ENCODE assay signal across 9 cellular contexts in the genomic region with DNA sequence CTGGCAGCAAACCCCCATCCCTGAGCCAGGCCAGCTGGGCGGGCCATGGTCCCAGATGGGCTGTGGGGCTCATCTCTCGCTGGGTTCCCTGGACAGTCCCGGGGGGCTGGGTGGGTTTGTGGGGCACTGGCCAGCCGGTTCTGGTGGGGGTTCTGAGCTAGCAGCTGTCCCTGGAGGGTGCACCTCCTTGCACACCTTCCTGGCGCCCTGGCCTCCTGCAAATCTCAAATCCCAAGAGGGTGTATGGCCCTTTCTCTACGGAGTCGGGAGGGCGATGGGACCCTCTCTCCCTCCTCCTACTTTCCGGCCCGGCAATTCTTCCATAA. TPM values are rescaled to one million over a fixed set of nuclear protein-coding genes. Genes with fewer than 3 reads are reported as not detected.
DNase-seq lines count a peak whose midpoint lies in the region; ATAC-seq and TF ChIP-seq lines count a peak whose summit lies in the region.
"Had no signal": no experiment of that assay in that cellular context is flagged by ENCODE, and none has a peak within 500 bp of the region (broad histone marks: within the 10 kb centered on the region; RNA-seq: fewer than 3 reads in every experiment).

No MANE protein-coding gene starts in this region.

- CTCF ChIA-PET in Caco-2 (lab: Charles Lee) = interaction anchor here (0.6 to 10.9 kb wide), 10 partner anchors 8 to 256 kb away, joined by 3 to 188 read pairs (median 5); a partner anchor contains a TSS
- CTCF ChIA-PET in activated naive CD4-positive, alpha-beta T cell treated with anti-CD3 and anti-CD28 coated beads for 36 hours (lab: Charles Lee) = interaction anchor here (1.4 to 1.9 kb wide), 2 partner anchors 15 to 67 kb away, joined by 4 to 8 read pairs; no protein-coding TSS in a partner anchor

- H3K9me3 Mint-ChIP-seq in Caco-2 (ENCODE audit: unreplicated experiment) (no peaks in the 10 kb centered on the region), progenitor cell of endocrine pancreas (ENCODE audit: low read depth) (no peaks in the 10 kb centered on the region)
- H3K9me3 Mint-ChIP-seq in activated naive CD4-positive, alpha-beta T cell treated with anti-CD3 and anti-CD28 coated beads for 36 hours = no peaks in the 10 kb centered on the region

- H3K36me3 ChIP-seq in Caco-2 (ENCODE audit: control insufficient read depth, insufficient read depth, low read length) = peaks cover 9% of the 10 kb centered on the region
- no peaks in the 10 kb centered on the region for H3K36me3 ChIP-seq in SJCRH30

- peak; percentile 0 for ATAC-seq in left ventricle myocardium superior

- H3K36me3 Mint-ChIP-seq in Caco-2 (ENCODE audit: insufficient read depth, unreplicated experiment) (peaks cover 51% of the 10 kb centered on the region), progenitor cell of endocrine pancreas (ENCODE audit: insufficient read depth) (no peaks in the 10 kb centered on the region)
- H3K36me3 Mint-ChIP-seq in activated naive CD4-positive, alpha-beta T cell treated with anti-CD3 and anti-CD28 coated beads for 36 hours (ENCODE audit: low read depth) = no peaks in the 10 kb centered on the region

- H3K27me3 Mint-ChIP-seq in Caco-2 (ENCODE audit: insufficient read depth, unreplicated experiment) (no peaks in the 10 kb centered on the region), progenitor cell of endocrine pancreas (no peaks in the 10 kb centered on the region)
- peaks cover 22% of the 10 kb centered on the region for H3K27me3 Mint-ChIP-seq in activated naive CD4-positive, alpha-beta T cell treated with anti-CD3 and anti-CD28 coated beads for 36 hours (ENCODE audit: low read depth)

- H3K27ac ChIP-seq in SJCRH30 = peak overlapping the region; percentile 6; the same call in 1 of the 2 replicates

- POLR2A ChIA-PET in Caco-2 (lab: Charles Lee) = interaction anchor here (0.6 to 4.7 kb wide), 7 partner anchors 14 to 585 kb away, joined by 3 to 43 read pairs (median 3); a partner anchor contains a TSS

- no peaks in the 10 kb centered on the region for H3K9me3 ChIP-seq in Caco-2
- H3K9me3 ChIP-seq in SJCRH30 (replicated peaks) = no peaks in the 10 kb centered on the region

- DNase-seq in Caco-2 (no peak), SJCRH30 (no peak), left ventricle myocardium superior (no peak), progenitor cell of endocrine pancreas (ENCODE audit: low spot score, unreplicated experiment) (no peak), HCEC 1CT (no peak), KG1 (lab: John Stamatoyannopoulos, UW) (no peak), SKM-1 (lab: John Stamatoyannopoulos, UW; ENCODE audit: unreplicated experiment) (no peak)
- no peak for DNase-seq in activated naive CD4-positive, alpha-beta T cell treated with anti-CD3 and anti-CD28 coated beads for 36 hours
- DNase-seq: activated CD4-positive, alpha-beta T cell treated with anti-CD3 and anti-CD28 coated beads, Interleukin-2, amount 50 U/mL, for 1 hour had no signal

- H3K27me3 ChIP-seq in Caco-2 (replicated peaks; ENCODE audit: control insufficient read depth, insufficient read depth, low read length) (no peaks in the 10 kb centered on the region), SJCRH30 (no peaks in the 10 kb centered on the region)

- H3K4me3 ChIP-seq in Caco-2 (ENCODE audit: low read depth, low read length) (peak overlapping the region; percentile 94), SJCRH30 (peak overlapping the region; percentile 72)

- TF ChIP-seq CTCF in Caco-2 (IDR thresholded peaks at IDR 0.05; ENCODE audit: insufficient read depth in 1 of 2, low read depth in 1 of 2, low read length in 1 of 2, severe bottlenecking in 1 of 2, unreplicated experiment in 1 of 2) (no peak), progenitor cell of endocrine pancreas (IDR thresholded peaks at IDR 0.05; ENCODE audit: unreplicated experiment) (no peak)

- intact Hi-C loops in Caco-2 (cut with micrococcal nuclease; ENCODE audit: unreplicated experiment) (loop anchor here (1.0 to 5.0 kb wide), 3 partner anchors 8 to 131 kb away; a partner anchor contains a TSS), left ventricle myocardium superior (cut with micrococcal nuclease) (no loop called here)
- intact Hi-C loops in activated naive CD4-positive, alpha-beta T cell treated with anti-CD3 and anti-CD28 coated beads for 36 hours (cut with micrococcal nuclease) = loop anchor here (5.0 kb wide), 1 partner anchor 66 kb away; a partner anchor contains a TSS

- H3K27ac Mint-ChIP-seq in Caco-2 (ENCODE audit: unreplicated experiment) = peak overlapping the region; percentile 90
- H3K27ac Mint-ChIP-seq in progenitor cell of endocrine pancreas = peak overlapping the region; percentile 76
- H3K27ac Mint-ChIP-seq in activated naive CD4-positive, alpha-beta T cell treated with anti-CD3 and anti-CD28 coated beads for 36 hours = no peak overlapping the region

- H3K4me1 Mint-ChIP-seq in Caco-2 (ENCODE audit: low read depth, unreplicated experiment) (peaks cover 43% of the 10 kb centered on the region), progenitor cell of endocrine pancreas (ENCODE audit: low read depth) (peaks cover 25% of the 10 kb centered on the region)
- H3K4me1 Mint-ChIP-seq in activated naive CD4-positive, alpha-beta T cell treated with anti-CD3 and anti-CD28 coated beads for 36 hours (ENCODE audit: low read depth) = peaks cover 6% of the 10 kb centered on the region

- BruUV-seq in Caco-2 (replicated peaks; lab: Mats Ljungman, UMichigan) = no TSS peak

- H3K4me1 ChIP-seq in Caco-2 = peaks cover 64% of the 10 kb centered on the region
- H3K4me1 ChIP-seq in SJCRH30 = peaks cover 64% of the 10 kb centered on the region

- peak overlapping the region; percentile 70 for H3K4me3 Mint-ChIP-seq in Caco-2 (ENCODE audit: unreplicated experiment)
- peak overlapping the region; percentile 59 for H3K4me3 Mint-ChIP-seq in progenitor cell of endocrine pancreas (ENCODE audit: low read depth)
- no peak overlapping the region for H3K4me3 Mint-ChIP-seq in activated naive CD4-positive, alpha-beta T cell treated with anti-CD3 and anti-CD28 coated beads for 36 hours

RNA-seq across cellular contexts. Expression of a gene that starts 1.2 kb away (rescaled TPM):
- total RNA-seq in Caco-2 (2022) = 1,050 and 1,125 TPM in 2 replicates
- 37.3 and 43.8 TPM in 2 replicates for total RNA-seq in SJCRH30 (2014; rRNA removed; shearing (Covaris generic))
- total RNA-seq in left ventricle myocardium superior = 110 TPM
- total RNA-seq in progenitor cell of endocrine pancreas = 248 and 252 TPM in 2 replicates
- 1 to 10 TPM in 1 of 2 experiments, under 1 TPM in 1; 0.81 to 1.5 TPM for total RNA-seq in activated naive CD4-positive, alpha-beta T cell treated with anti-CD3 and anti-CD28 coated beads for 36 hours

RNA-seq across cellular contexts. Expression of a gene that starts 18.6 kb away (rescaled TPM):
- 4,496 and 4,723 TPM in 2 replicates for total RNA-seq in Caco-2 (2022)
- 3,142 and 3,675 TPM in 2 replicates for total RNA-seq in SJCRH30 (2014; rRNA removed; shearing (Covaris generic))
- total RNA-seq in left ventricle myocardium superior = 693 TPM
- total RNA-seq in progenitor cell of endocrine pancreas = 1,160 and 1,251 TPM in 2 replicates
- total RNA-seq in activated naive CD4-positive, alpha-beta T cell treated with anti-CD3 and anti-CD28 coated beads for 36 hours = 1,000 to 10,000 TPM; 2,995 to 3,072 TPM

RNA-seq across cellular contexts. Expression of a gene that starts 38.8 kb away (rescaled TPM):
- total RNA-seq in Caco-2 (2022) (30.7 and 36.4 TPM in 2 replicates), left ventricle myocardium superior (19.1 TPM), progenitor cell of endocrine pancreas (20.4 and 21.7 TPM in 2 replicates)
- total RNA-seq in SJCRH30 (2014; rRNA removed; shearing (Covaris generic)) = 12.9 and 13.0 TPM in 2 replicates
- 1 to 10 TPM; 3.6 to 5.1 TPM for total RNA-seq in activated naive CD4-positive, alpha-beta T cell treated with anti-CD3 and anti-CD28 coated beads for 36 hours

RNA-seq across cellular contexts. Expression of a gene that starts 59.1 kb away (rescaled TPM):
- 39.2 and 40.5 TPM in 2 replicates for total RNA-seq in Caco-2 (2022)
- not detected in 2 replicates for total RNA-seq in SJCRH30 (2014; rRNA removed; shearing (Covaris generic))
- total RNA-seq in left ventricle myocardium superior = not detected
- total RNA-seq in progenitor cell of endocrine pancreas = 14.4 and 17.5 TPM in 2 replicates
- total RNA-seq in activated naive CD4-positive, alpha-beta T cell treated with anti-CD3 and anti-CD28 coated beads for 36 hours = not detected

Comparison
In these comparisons a context has a peak if more than half of its experiments do, and no peak if none do; other contexts are left out.
1. RNA of a gene that starts 1.2 kb away (total RNA-seq): 1,050 to 1,125 TPM in Caco-2, 248 to 252 TPM in progenitor cell of endocrine pancreas, 110 TPM in left ventricle myocardium superior (single experiment) and 37.3 to 43.8 TPM in SJCRH30; 0.81 to 1.5 TPM in activated naive CD4-positive, alpha-beta T cell treated with anti-CD3 and anti-CD28 coated beads for 36 hours; every median in the first group is over 10 times any median in the second.